ENCODE assay signal across 2 cellular contexts in genomic region chr7:106600569-106601373, GRCh38.
TF ChIP-seq lines count a peak whose summit lies in the region.

No MANE protein-coding gene starts in this region.

TF ChIP-seq in IMR-90, 13 proteins besides CTCF, POLR2A, EP300 and RAD21:
- no peak for TF ChIP-seq CHD1 (IDR thresholded peaks at IDR 0.05; ENCODE audit: low read depth, low read length)
- TF ChIP-seq CEBPB (IDR thresholded peaks at IDR 0.05; ENCODE audit: low read depth, low read length), result no peak
- no peak for TF ChIP-seq BHLHE40 (IDR thresholded peaks at IDR 0.05; ENCODE audit: low read depth, low read length)
- no peak for TF ChIP-seq ELK1 (IDR thresholded peaks at IDR 0.05; ENCODE audit: borderline replicate concordance, low read depth, low read length)
- no peak for TF ChIP-seq MAZ (IDR thresholded peaks at IDR 0.05; ENCODE audit: borderline replicate concordance, low read depth, low read length)
- no peak for TF ChIP-seq MAFK (IDR thresholded peaks at IDR 0.05; ENCODE audit: low read depth, low read length)
TF ChIP-seq in IMR-90: peak in this region for 0.

TF ChIP-seq in K562, 482 proteins besides CTCF, POLR2A, EP300 and RAD21 (continues in another document):
- TF ChIP-seq CREM (IDR thresholded peaks at IDR 0.05; ENCODE audit: low read depth) (0 out of 2 replicates have a peak, but pooled peaks have one; percentile 20), CLOCK (CRISPR knock-in tag; IDR thresholded peaks at IDR 0.05; ENCODE audit: borderline replicate concordance) (no peak), HDAC1 (IDR thresholded peaks at IDR 0.05) (peak in 1 of 2 experiments; percentile 41; a peak in 1 of 4 replicates), NCOA2 (IDR thresholded peaks at IDR 0.05; ENCODE audit: partially characterized antibody in 2 of 2) (no peak), ZNF124 (CRISPR knock-in tag; IDR thresholded peaks at IDR 0.05) (no peak), PKNOX1 (IDR thresholded peaks at IDR 0.05) (peak; percentile 15; the same call in 1 of the 2 replicates), USF2 (CRISPR knock-in tag; IDR thresholded peaks at IDR 0.05) (no peak), SAP30 (IDR thresholded peaks at IDR 0.05; ENCODE audit: borderline replicate concordance, insufficient read depth, low read depth, low read length, poor library complexity, severe bottlenecking) (no peak), RCOR1 (IDR thresholded peaks at IDR 0.05; ENCODE audit: borderline replicate concordance in 1 of 2, low read depth in 2 of 2, low read length in 2 of 2) (peak in 1 of 2 experiments; percentile 75; a peak in 1 of 4 replicates), LEF1 (IDR thresholded peaks at IDR 0.05) (peak; percentile 24; the same call in 1 of the 2 replicates), HDAC2 (IDR thresholded peaks at IDR 0.05) (0 out of 2 replicates have a peak, but pooled peaks have one; percentile 29), GATAD2A (IDR thresholded peaks at IDR 0.05) (0 out of 2 replicates have a peak, but pooled peaks have one; percentile 40), POU5F1 (IDR thresholded peaks at IDR 0.05; ENCODE audit: borderline replicate concordance, low read depth, low read length, partially characterized antibody) (no peak), SETDB1 (IDR thresholded peaks at IDR 0.05; ENCODE audit: low read length) (no peak), ZNF24 (IDR thresholded peaks at IDR 0.05) (no peak), MNT (conservative IDR thresholded peaks at IDR 0.05) (0 out of 4 replicates have a peak, but pooled peaks of 1 of the 2 experiments have one; percentile 4), ZNF263 (CRISPR knock-in tag; IDR thresholded peaks at IDR 0.05; ENCODE audit: borderline replicate concordance) (no peak), BCOR (IDR thresholded peaks at IDR 0.05) (no peak), KLF6 (CRISPR knock-in tag; IDR thresholded peaks at IDR 0.05; ENCODE audit: borderline replicate concordance) (no peak), MAZ (CRISPR knock-in tag; conservative IDR thresholded peaks at IDR 0.05 in 1 of 2, IDR thresholded peaks at IDR 0.05 in 1 of 2) (peak; percentile 47 to 56; a peak in 1 of 4 replicates), DDX20 (tag; IDR thresholded peaks at IDR 0.05; ENCODE audit: low read depth) (no peak), SMARCA4 (IDR thresholded peaks at IDR 0.05) (peak; percentile 79), ZNF518B (CRISPR knock-in tag; IDR thresholded peaks at IDR 0.05) (no peak), PTTG1 (tag; IDR thresholded peaks at IDR 0.05; ENCODE audit: low read depth) (no peak), SP1 (CRISPR knock-in tag; IDR thresholded peaks at IDR 0.05) (0 out of 2 replicates have a peak, but pooled peaks have one; percentile 18), MEIS2 (IDR thresholded peaks at IDR 0.05; ENCODE audit: partially characterized antibody) (peak; percentile 54), MAFF (IDR thresholded peaks at IDR 0.05; ENCODE audit: low read length) (no peak), MTA3 (IDR thresholded peaks at IDR 0.05; ENCODE audit: borderline replicate concordance) (no peak), CTBP1 (IDR thresholded peaks at IDR 0.05; ENCODE audit: borderline replicate concordance) (peak; percentile 37; the same call in 1 of the 2 replicates), ATF3 (IDR thresholded peaks at IDR 0.05) (peak; percentile 86), ATF3 (CRISPR knock-in tag; conservative IDR thresholded peaks at IDR 0.05) (no peak), ZEB2 (IDR thresholded peaks at IDR 0.05) (no peak; the same call in 1 of the 2 replicates), ZNF830 (CRISPR knock-in tag; IDR thresholded peaks at IDR 0.05) (no peak), KLF16 (IDR thresholded peaks at IDR 0.05) (peak; percentile 50; the same call in 1 of the 2 replicates), SPI1 (IDR thresholded peaks at IDR 0.05; ENCODE audit: borderline replicate concordance, low read depth, low read length) (peak; percentile 47; the same call in 1 of the 2 replicates), CCNT2 (IDR thresholded peaks at IDR 0.05; ENCODE audit: borderline replicate concordance, extremely low read depth, insufficient read length, low read depth, low read length) (peak; percentile 40), MCM7 (IDR thresholded peaks at IDR 0.05) (no peak), ZNF318 (IDR thresholded peaks at IDR 0.05; ENCODE audit: borderline replicate concordance in 1 of 2, low read depth in 1 of 2) (no peak), RBM14 (IDR thresholded peaks at IDR 0.05; ENCODE audit: borderline replicate concordance, insufficient read depth, low read depth, low read length) (no peak), ARNT (IDR thresholded peaks at IDR 0.05) (0 out of 4 replicates have a peak, but pooled peaks of 1 of the 2 experiments have one; percentile 30)
